21 cellular contexts compared by ENCODE assay signal in genomic region chr20:21189761-21190523, GRCh38.
A peak's percentile ranks its signal among the peaks of the same experiment; 100 is the strongest.
DNase-seq lines count a peak whose midpoint lies in the region; ATAC-seq and TF ChIP-seq lines count a peak whose summit lies in the region.
"Had no signal": no experiment of that assay in that cellular context is flagged by ENCODE, and none has a peak within 500 bp of the region (broad histone marks: within the 10 kb centered on the region; RNA-seq: fewer than 3 reads in every experiment).

No MANE protein-coding gene starts in this region.

- peaks cover 18% of the 10 kb centered on the region for H3K4me1 ChIP-seq in SJSA1 (replicated peaks)
- H3K4me1 ChIP-seq in testis, result no peaks in the 10 kb centered on the region
- H3K4me1 ChIP-seq: body of pancreas, esophagus muscularis mucosa had no signal

- peak; percentile 87 for DNase-seq in COR-L47 (lab: John Stamatoyannopoulos, UW)
- DNase-seq in NCI-H128 (lab: John Stamatoyannopoulos, UW; ENCODE audit: unreplicated experiment), result peak; percentile 38
- DNase-seq in SJSA1 (ENCODE audit: low read depth in 1 of 2, low spot score in 2 of 2), result peak; percentile 56 to 76
- DNase-seq in medulla oblongata (ENCODE audit: extremely low spot score), result peak; percentile 51
- no peak for DNase-seq in stimulated activated CD4-positive, alpha-beta T cell treated with anti-CD3 and anti-CD28 coated beads, Interleukin-4, amount 100 ng/mL, for 24 hours
- no peak for DNase-seq in activated effector memory CD4-positive, alpha-beta T cell treated with anti-CD3 and anti-CD28 coated beads, Interleukin-2, amount 50 U/mL, for 16 hours
- no peak for DNase-seq in testis
- DNase-seq: activated CD4-positive, CD25-positive, alpha-beta regulatory T cell; activated CD8-positive, alpha-beta memory T cell treated with anti-CD3 and anti-CD28 coated beads, Interleukin-2, amount 50 U/mL, for 4 hours; activated naive CD4-positive, alpha-beta T cell treated with anti-CD3 and anti-CD28 coated beads, Interleukin-2, amount 10 ng/mL, durations not matched to agents 7 days and 5 days; body of pancreas; CD4-positive, alpha-beta memory T cell; EL; natural killer cell; NCI-H524 treated with DMSO at 0.1 percent for 48 hours; stimulated activated CD8-positive, alpha-beta memory T cell treated with anti-CD3 and anti-CD28 coated beads, Interleukin-4, amount 100 ng/mL, for 48 hours; T-cell had no signal

- H3K36me3 ChIP-seq in SJSA1, result no peaks in the 10 kb centered on the region
- no peaks in the 10 kb centered on the region for H3K36me3 ChIP-seq in testis (ENCODE audit: low read depth, missing control alignments)
- H3K36me3 ChIP-seq: right atrium auricular region had no signal

- TF ChIP-seq CTCF in testis (IDR thresholded peaks at IDR 0.05), result no peak

- no peak overlapping the region for H3K4me3 ChIP-seq in SJSA1
- H3K4me3 ChIP-seq in testis, result no peak overlapping the region
- H3K4me3 ChIP-seq: body of pancreas, esophagus muscularis mucosa, right atrium auricular region had no signal

- WGBS in testis, 2 donors, result 58 to 70% methylated on average over 10 of the region's 10 CpGs

- H3K27me3 ChIP-seq in SJSA1 (replicated peaks), result no peaks in the 10 kb centered on the region
- H3K27me3 ChIP-seq in testis, result no peaks in the 10 kb centered on the region
- H3K27me3 ChIP-seq: body of pancreas, esophagus muscularis mucosa, right atrium auricular region had no signal

- no peak for TF ChIP-seq POLR2A in testis (IDR thresholded peaks at IDR 0.05)

- intact Hi-C loops in testis (cut with DNase I; ENCODE audit: low total_unique reads), result no loop called here

- no peaks in the 10 kb centered on the region for H3K9me3 ChIP-seq in SJSA1 (replicated peaks)
- no peaks in the 10 kb centered on the region for H3K9me3 ChIP-seq in testis
- H3K9me3 ChIP-seq: body of pancreas, esophagus muscularis mucosa, right atrium auricular region had no signal

- no peak overlapping the region for H3K27ac ChIP-seq in SJSA1
- no peak overlapping the region for H3K27ac ChIP-seq in testis
- H3K27ac ChIP-seq: body of pancreas, esophagus muscularis mucosa, right atrium auricular region, RWPE1 had no signal

- no peak for ATAC-seq in GM18858 (IDR thresholded peaks at IDR 0.05; ENCODE audit: unreplicated experiment)
- ATAC-seq: body of pancreas, natural killer cell, T-cell had no signal

Comparison
In these comparisons a context has a peak if more than half of its experiments do, and no peak if none do; other contexts are left out.
1. DNase-seq: peak in COR-L47 (single experiment), NCI-H128 (single experiment), SJSA1 (2 of 2) and medulla oblongata (single experiment); none in stimulated activated CD4-positive, alpha-beta T cell treated with anti-CD3 and anti-CD28 coated beads, Interleukin-4, amount 100 ng/mL, for 24 hours (single experiment), activated effector memory CD4-positive, alpha-beta T cell treated with anti-CD3 and anti-CD28 coated beads, Interleukin-2, amount 50 U/mL, for 16 hours (single experiment) and testis (single experiment).